ENCODE assay signal across 1 cellular context in the genomic region with DNA sequence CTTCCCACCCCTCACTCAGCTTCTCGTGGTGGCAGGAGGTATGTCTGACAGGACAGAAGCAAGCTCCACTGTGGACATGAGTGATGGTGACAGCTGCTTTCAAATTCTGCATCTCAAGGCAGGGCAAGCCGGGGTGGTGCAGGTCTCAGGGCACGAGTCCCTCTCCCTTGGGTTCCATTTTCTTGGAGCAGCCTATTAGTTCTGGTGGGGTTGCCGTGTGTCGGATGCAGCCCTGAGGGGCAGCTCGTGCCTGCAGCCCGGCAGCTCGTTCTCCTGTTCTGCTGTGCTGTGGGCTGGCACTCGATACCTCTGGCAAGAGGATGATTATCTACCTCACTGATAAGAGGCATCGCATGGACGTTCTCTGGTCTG.
TF ChIP-seq lines count a peak whose summit lies in the region.

No MANE protein-coding gene starts in this region.

TF ChIP-seq in SK-N-SH, 30 proteins besides CTCF, POLR2A, EP300 and RAD21 (continued from another document):
- TF ChIP-seq FOSL2 (IDR thresholded peaks at IDR 0.05; ENCODE audit: borderline replicate concordance, low read depth) (no peak), FOXJ3 (CRISPR knock-in tag; IDR thresholded peaks at IDR 0.05) (no peak), NRF1 (IDR thresholded peaks at IDR 0.05; ENCODE audit: low read depth, low read length) (no peak), RXRA (IDR thresholded peaks at IDR 0.05; ENCODE audit: borderline replicate concordance, low read depth) (no peak)
- TF ChIP-seq, protein P1, sequence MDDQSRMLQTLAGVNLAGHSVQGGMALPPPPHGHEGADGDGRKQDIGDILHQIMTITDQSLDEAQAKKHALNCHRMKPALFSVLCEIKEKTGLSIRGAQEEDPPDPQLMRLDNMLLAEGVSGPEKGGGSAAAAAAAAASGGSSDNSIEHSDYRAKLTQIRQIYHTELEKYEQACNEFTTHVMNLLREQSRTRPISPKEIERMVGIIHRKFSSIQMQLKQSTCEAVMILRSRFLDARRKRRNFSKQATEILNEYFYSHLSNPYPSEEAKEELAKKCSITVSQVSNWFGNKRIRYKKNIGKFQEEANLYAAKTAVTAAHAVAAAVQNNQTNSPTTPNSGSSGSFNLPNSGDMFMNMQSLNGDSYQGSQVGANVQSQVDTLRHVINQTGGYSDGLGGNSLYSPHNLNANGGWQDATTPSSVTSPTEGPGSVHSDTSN (IDR thresholded peaks at IDR 0.05), result no peak
- TF ChIP-seq, protein P2, sequence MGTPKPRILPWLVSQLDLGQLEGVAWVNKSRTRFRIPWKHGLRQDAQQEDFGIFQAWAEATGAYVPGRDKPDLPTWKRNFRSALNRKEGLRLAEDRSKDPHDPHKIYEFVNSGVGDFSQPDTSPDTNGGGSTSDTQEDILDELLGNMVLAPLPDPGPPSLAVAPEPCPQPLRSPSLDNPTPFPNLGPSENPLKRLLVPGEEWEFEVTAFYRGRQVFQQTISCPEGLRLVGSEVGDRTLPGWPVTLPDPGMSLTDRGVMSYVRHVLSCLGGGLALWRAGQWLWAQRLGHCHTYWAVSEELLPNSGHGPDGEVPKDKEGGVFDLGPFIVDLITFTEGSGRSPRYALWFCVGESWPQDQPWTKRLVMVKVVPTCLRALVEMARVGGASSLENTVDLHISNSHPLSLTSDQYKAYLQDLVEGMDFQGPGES (IDR thresholded peaks at IDR 0.05; ENCODE audit: low read depth, low read length), result no peak
